In genomic region chr1:68058053-68058452, GRCh38 we compare ENCODE assay signal across 1 cellular context.
TF ChIP-seq lines count a peak whose summit lies in the region.

No MANE protein-coding gene starts in this region.

TF ChIP-seq in K562, 482 proteins besides CTCF, POLR2A, EP300 and RAD21:
- 0 out of 2 replicates have a peak, but pooled peaks have one; percentile 15 for TF ChIP-seq DEAF1 (CRISPR knock-in tag; IDR thresholded peaks at IDR 0.05)
